11 cellular contexts compared by ENCODE assay signal in the genomic region with DNA sequence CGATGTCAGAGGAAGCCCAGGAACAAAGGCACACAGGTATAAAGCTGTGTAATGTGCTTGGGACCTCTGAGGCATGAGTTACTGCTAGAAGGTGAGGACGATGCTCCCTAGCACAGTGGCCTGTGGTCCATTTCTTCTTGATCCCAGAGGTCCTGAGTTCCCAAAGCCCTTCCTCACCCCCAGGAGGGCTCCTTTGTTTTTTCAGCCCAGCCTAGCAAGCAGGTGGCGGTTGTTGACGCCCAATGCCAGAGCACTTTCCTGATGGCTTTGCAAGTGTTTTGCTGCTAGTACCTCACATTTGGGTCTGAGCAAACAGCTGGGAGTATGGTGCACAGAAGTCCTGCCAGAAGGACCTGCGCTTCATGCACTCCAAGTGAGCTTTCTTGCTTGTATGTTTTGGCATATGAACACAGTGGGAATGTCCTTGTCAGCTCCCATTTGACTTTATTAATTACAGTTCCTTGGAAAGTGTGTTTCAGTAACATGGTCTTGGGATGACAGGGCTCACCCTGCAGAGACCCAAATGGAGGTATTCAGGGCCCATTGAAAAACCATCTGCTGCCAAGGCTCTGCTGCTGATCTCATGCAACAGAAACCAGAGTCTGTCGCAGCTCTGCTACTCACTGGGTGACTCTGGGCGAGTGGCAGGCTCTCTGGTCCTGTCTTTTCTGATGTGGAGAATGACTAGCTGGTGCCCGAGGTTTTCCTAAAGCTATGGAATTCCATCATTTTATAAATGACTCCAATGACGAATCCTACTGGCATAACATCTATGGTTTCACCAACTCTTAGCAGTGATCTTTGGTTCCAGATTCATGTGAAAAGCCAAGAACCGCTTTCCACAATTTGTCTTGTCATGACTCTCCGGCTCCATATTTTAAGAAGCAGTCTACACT.
DNase-seq lines count a peak whose midpoint lies in the region; ATAC-seq, FAIRE-seq and TF ChIP-seq lines count a peak whose summit lies in the region.
"Had no signal": no experiment of that assay in that cellular context is flagged by ENCODE, and none has a peak within 500 bp of the region (broad histone marks: within the 10 kb centered on the region; RNA-seq: fewer than 3 reads in every experiment).

No MANE protein-coding gene starts in this region.

- peak overlapping the region; percentile 72 for H3K18ac ChIP-seq in neuronal stem cell (ENCODE audit: low read length)

- POLR2A ChIA-PET in CD4-positive, alpha-beta memory T cell (lab: Charles Lee; ENCODE audit: partially characterized antibody): interaction anchor here (0.8 to 5.6 kb wide), 11 partner anchors 10 to 209 kb away, joined by 3 to 72 read pairs (median 6); partner anchors contain the start of gene ARID5B

- WGBS in neuronal stem cell (ENCODE audit: extremely low coverage in 2 of 2, insufficient read length in 2 of 2, insufficient replicate concordance in 1 of 2), 2 donors: no CpG with 5 or more reads among the region's 11 CpGs

- no peak overlapping the region for H3K23ac ChIP-seq in neuronal stem cell (ENCODE audit: low read depth, low read length, poor library complexity)

- no peak overlapping the region for H3K4ac ChIP-seq in neuronal stem cell (ENCODE audit: low read length)

- no peak overlapping the region for H3K4me2 ChIP-seq in neuronal stem cell (ENCODE audit: insufficient read depth, low read length, poor library complexity, severe bottlenecking)

- no peaks in the 10 kb centered on the region for H3K9me3 Mint-ChIP-seq in CD4-positive, alpha-beta memory T cell

- H2AK5ac ChIP-seq in neuronal stem cell (ENCODE audit: low read depth, low read length): no peak overlapping the region

- no peak overlapping the region for H3K14ac ChIP-seq in neuronal stem cell (ENCODE audit: low read length)

- no peak for TF ChIP-seq CTCF in ascending aorta (IDR thresholded peaks at IDR 0.05)

- H3K4me3 Mint-ChIP-seq in CD4-positive, alpha-beta memory T cell: peak overlapping the region in 2 of 8 donors; percentile 21 to 45

- no peak for ATAC-seq in HG02870 (IDR thresholded peaks at IDR 0.05; ENCODE audit: unreplicated experiment)

- intact Hi-C loops in CD4-positive, alpha-beta memory T cell (cut with micrococcal nuclease): loop anchor here (1.0 kb wide), 1 partner anchor 16 kb away; no protein-coding TSS in a partner anchor
- intact Hi-C loops in ascending aorta (cut with DNase I): loop anchor here (1.0 to 10.0 kb wide), 6 partner anchors 18 to 202 kb away; no protein-coding TSS in a partner anchor

- no peak for FAIRE-seq in frontal cortex (lab: Jason Lieb, UNC)

- H3K4me3 ChIP-seq in CD4-positive, alpha-beta memory T cell (ENCODE audit: low read length in 2 of 2): no peak overlapping the region
- H3K4me3 ChIP-seq in ascending aorta (peak overlapping the region in 1 of 2 donors; percentile 30), neuronal stem cell (ENCODE audit: low read length in 2 of 2) (no peak overlapping the region)
- H3K4me3 ChIP-seq: HAP-1 had no signal

- no peak overlapping the region for H2BK120ac ChIP-seq in neuronal stem cell (ENCODE audit: low read depth, low read length)

- no peaks in the 10 kb centered on the region for H3K27me3 ChIP-seq in CD4-positive, alpha-beta memory T cell (ENCODE audit: insufficient read depth, low read length)
- H3K27me3 ChIP-seq in ascending aorta: no peaks in the 10 kb centered on the region
- H3K27me3 ChIP-seq in neuronal stem cell (ENCODE audit: control insufficient read depth in 3 of 3, insufficient read depth in 3 of 3, low read depth in 1 of 3, low read length in 3 of 3): no peaks in the 10 kb centered on the region

- no peak overlapping the region for H2BK5ac ChIP-seq in neuronal stem cell (ENCODE audit: low read length)

- H2BK12ac ChIP-seq in neuronal stem cell (ENCODE audit: low read length): no peak overlapping the region

- H2BK15ac ChIP-seq in neuronal stem cell (ENCODE audit: low read length): no peak overlapping the region

- no peaks in the 10 kb centered on the region for H3K27me3 Mint-ChIP-seq in CD4-positive, alpha-beta memory T cell

- peaks cover 55 to 77% (median 65%) of the 10 kb centered on the region in 4 donors for H3K4me1 Mint-ChIP-seq in CD4-positive, alpha-beta memory T cell

- H4K91ac ChIP-seq in neuronal stem cell (ENCODE audit: low read depth, low read length, poor library complexity): no peak overlapping the region

- no peaks in the 10 kb centered on the region for H3K36me3 ChIP-seq in CD4-positive, alpha-beta memory T cell (ENCODE audit: insufficient read depth, low read length)
- H3K36me3 ChIP-seq in ascending aorta: no peaks in the 10 kb centered on the region
- no peaks in the 10 kb centered on the region for H3K36me3 ChIP-seq in neuronal stem cell (replicated peaks in 1 of 2; ENCODE audit: control insufficient read depth in 2 of 2, insufficient read depth in 2 of 2, low read length in 2 of 2)
- H3K36me3 ChIP-seq: HAP-1 had no signal

- H3K9me3 ChIP-seq in CD4-positive, alpha-beta memory T cell (ENCODE audit: control insufficient read depth in 1 of 2, low read length in 2 of 2): no peaks in the 10 kb centered on the region
- no peaks in the 10 kb centered on the region for H3K9me3 ChIP-seq in ascending aorta
- no peaks in the 10 kb centered on the region for H3K9me3 ChIP-seq in neuronal stem cell (replicated peaks in 1 of 2; ENCODE audit: control insufficient read depth in 2 of 2, insufficient read depth in 1 of 2, low read depth in 1 of 2, low read length in 2 of 2)
- H3K9me3 ChIP-seq: HAP-1 had no signal

- peaks cover 71% of the 10 kb centered on the region for H3K4me1 ChIP-seq in CD4-positive, alpha-beta memory T cell (ENCODE audit: insufficient read depth, low read length)
- H3K4me1 ChIP-seq in ascending aorta: peaks cover 12 to 38% of the 10 kb centered on the region in 2 donors
- peaks cover 7 to 16% of the 10 kb centered on the region in 2 donors for H3K4me1 ChIP-seq in neuronal stem cell (ENCODE audit: control insufficient read depth in 2 of 2, insufficient read depth in 1 of 2, low read depth in 1 of 2, low read length in 2 of 2)

- H2AFZ ChIP-seq in neuronal stem cell (ENCODE audit: low read length): no peak overlapping the region

- no peaks in the 10 kb centered on the region for H3K79me1 ChIP-seq in neuronal stem cell (ENCODE audit: low read depth, low read length)

- H3K27ac ChIP-seq in CD4-positive, alpha-beta memory T cell (ENCODE audit: low read depth, low read length): no peak overlapping the region
- H3K27ac ChIP-seq in ascending aorta: peak overlapping the region; percentile 84 to 90
- H3K27ac ChIP-seq in neuronal stem cell (replicated peaks; ENCODE audit: low read length): no peak overlapping the region

- H3K27ac Mint-ChIP-seq in CD4-positive, alpha-beta memory T cell: peak overlapping the region; percentile 35 to 92 (median 82)

- H4K8ac ChIP-seq in neuronal stem cell (ENCODE audit: low read depth, low read length): no peak overlapping the region

- CTCF ChIA-PET in CD4-positive, alpha-beta memory T cell (lab: Charles Lee; ENCODE audit: partially characterized antibody): interaction anchor here (0.7 to 14.2 kb wide), 14 partner anchors 13 to 401 kb away, joined by 3 to 300 read pairs (median 6); partner anchors contain the start of gene ARID5B

- peaks cover 0 to 8% of the 10 kb centered on the region in 2 donors for H3K36me3 Mint-ChIP-seq in CD4-positive, alpha-beta memory T cell

- H3K9ac ChIP-seq in neuronal stem cell (ENCODE audit: low read depth, low read length, poor library complexity): no peak overlapping the region

- DNase-seq in CD4-positive, alpha-beta memory T cell: no peak
- DNase-seq in M059J (ENCODE audit: low read depth): peak; percentile 71
- DNase-seq in ascending aorta (ENCODE audit: low spot score in 2 of 2): no peak
- DNase-seq in neuronal stem cell (ENCODE audit: low spot score): no peak
- no peak for DNase-seq in HuH-7 (ENCODE audit: low spot score)
- DNase-seq in frontal cortex (ENCODE audit: low spot score in 2 of 2): no peak
- no peak for DNase-seq in NOMO-1 treated with DMSO at 0.1 percent for 48 hours (lab: John Stamatoyannopoulos, UW; ENCODE audit: unreplicated experiment)
- DNase-seq: activated gamma-delta T cell, SHP77 treated with DMSO at 0.1 percent for 48 hours had no signal

Comparison
In these comparisons a context has a peak if more than half of its experiments do, and no peak if none do; other contexts are left out.
1. H3K27ac ChIP-seq: peak in ascending aorta (2 of 2); none in CD4-positive, alpha-beta memory T cell (single experiment) and neuronal stem cell (single experiment).